In genomic region chr12:127286281-127286680, GRCh38 we compare ENCODE assay signal across 30 cellular contexts.
"Had no signal": no experiment of that assay in that cellular context is flagged by ENCODE, and none has a peak within 500 bp of the region (broad histone marks: within the 10 kb centered on the region; RNA-seq: fewer than 3 reads in every experiment).

No MANE protein-coding gene starts in this region.

- H3K4me2 ChIP-seq: KMS-11 had no signal

- H3K27ac ChIP-seq: KMS-11, Peyer's patch, RWPE1, SJCRH30 had no signal

- H3K27ac Mint-ChIP-seq: activated B cell treated with CpG ODN at 0.5 μM for 24 hours; activated CD4-positive, alpha-beta T cell treated with anti-CD3 and anti-CD28 coated beads, Interleukin-2, amount 10 ng/mL, durations not matched to agents 24 days and 14 days; activated naive CD4-positive, alpha-beta T cell treated with anti-CD3 and anti-CD28 coated beads for 36 hours; activated naive CD8-positive, alpha-beta T cell; activated T-helper 17 cell treated with anti-CD3 and anti-CD28 coated beads, Interleukin-2, amount 50 U/mL, for 72 hours; T-helper 1 cell treated with Interleukin-12 subunit alpha and Interleukin-12 subunit beta and Interleukin-4 antibody, amounts not matched to agents 30 μg/mL and 1 μg/mL, for 36 hours had no signal

- DNase-seq: activated B cell treated with CpG ODN at 0.5 μM for 24 hours; activated CD4-positive, alpha-beta T cell treated with anti-CD3 and anti-CD28 coated beads for 1 hour; activated CD4-positive, alpha-beta T cell treated with anti-CD3 and anti-CD28 coated beads, Interleukin-2, amount 10 ng/mL, durations not matched to agents 24 days and 14 days; activated CD4-positive, alpha-beta T cell treated with anti-CD3 and anti-CD28 coated beads, Interleukin-2, amount 50 U/mL, for 48 hours; activated gamma-delta T cell; activated naive CD4-positive, alpha-beta T cell treated with anti-CD3 and anti-CD28 coated beads for 36 hours; activated T-cell treated with anti-CD3 and anti-CD28 coated beads for 4 hours; activated T-cell treated with anti-CD3 and anti-CD28 coated beads, Interleukin-2, amount 50 U/mL, for 48 hours; anterior cingulate cortex; caudate nucleus; MG63; MV-4-11; NCI-H1092 treated with DMSO at 0.1 percent for 48 hours; NCI-H1417 treated with DMSO at 0.1 percent for 48 hours; NCI-H1694 treated with DMSO at 0.1 percent for 48 hours; NCI-H2029 treated with DMSO at 0.1 percent for 48 hours; NCI-H345; NCI-H510A; NCI-H526 treated with DMSO at 0.1 percent for 48 hours; NCI-H82; OCI-M1; Peyer's patch; Right ventricle myocardium superior; SJCRH30; T-helper 9 cell had no signal

- H3K9me3 ChIP-seq: MG63, Peyer's patch, SJCRH30 had no signal

- H3K36me3 Mint-ChIP-seq: activated naive CD8-positive, alpha-beta T cell had no signal

- ATAC-seq: activated T-helper 17 cell treated with anti-CD3 and anti-CD28 coated beads, Interleukin-2, amount 50 U/mL, for 72 hours had no signal

- H3K9ac ChIP-seq: KMS-11 had no signal

- H3K9me3 Mint-ChIP-seq: activated B cell treated with CpG ODN at 0.5 μM for 24 hours; activated CD4-positive, alpha-beta T cell treated with anti-CD3 and anti-CD28 coated beads, Interleukin-2, amount 10 ng/mL, durations not matched to agents 24 days and 14 days; activated naive CD4-positive, alpha-beta T cell treated with anti-CD3 and anti-CD28 coated beads for 36 hours; activated T-helper 17 cell treated with anti-CD3 and anti-CD28 coated beads, Interleukin-2, amount 50 U/mL, for 72 hours; T-helper 1 cell treated with Interleukin-12 subunit alpha and Interleukin-12 subunit beta and Interleukin-4 antibody, amounts not matched to agents 30 μg/mL and 1 μg/mL, for 36 hours had no signal

- H3K4me3 Mint-ChIP-seq: activated B cell treated with CpG ODN at 0.5 μM for 24 hours; activated CD4-positive, alpha-beta T cell treated with anti-CD3 and anti-CD28 coated beads, Interleukin-2, amount 10 ng/mL, durations not matched to agents 24 days and 14 days; activated naive CD4-positive, alpha-beta T cell treated with anti-CD3 and anti-CD28 coated beads for 36 hours; activated naive CD8-positive, alpha-beta T cell; activated T-helper 17 cell treated with anti-CD3 and anti-CD28 coated beads, Interleukin-2, amount 50 U/mL, for 72 hours; T-helper 1 cell treated with Interleukin-12 subunit alpha and Interleukin-12 subunit beta and Interleukin-4 antibody, amounts not matched to agents 30 μg/mL and 1 μg/mL, for 36 hours had no signal

- H3K4me3 ChIP-seq: MG63, Peyer's patch, SJCRH30 had no signal

- H3K27me3 ChIP-seq: MG63, Peyer's patch, SJCRH30 had no signal

- H3K4me1 Mint-ChIP-seq: activated B cell treated with CpG ODN at 0.5 μM for 24 hours; activated T-helper 17 cell treated with anti-CD3 and anti-CD28 coated beads, Interleukin-2, amount 50 U/mL, for 72 hours had no signal

- H3K27me3 Mint-ChIP-seq: activated B cell treated with CpG ODN at 0.5 μM for 24 hours; activated CD4-positive, alpha-beta T cell treated with anti-CD3 and anti-CD28 coated beads, Interleukin-2, amount 10 ng/mL, durations not matched to agents 24 days and 14 days; activated naive CD8-positive, alpha-beta T cell had no signal

- H3K36me3 ChIP-seq: MG63, Peyer's patch, SJCRH30 had no signal

- H3K4me1 ChIP-seq: Peyer's patch, SJCRH30 had no signal
